ENCODE assay signal across 9 cellular contexts in the genomic region with DNA sequence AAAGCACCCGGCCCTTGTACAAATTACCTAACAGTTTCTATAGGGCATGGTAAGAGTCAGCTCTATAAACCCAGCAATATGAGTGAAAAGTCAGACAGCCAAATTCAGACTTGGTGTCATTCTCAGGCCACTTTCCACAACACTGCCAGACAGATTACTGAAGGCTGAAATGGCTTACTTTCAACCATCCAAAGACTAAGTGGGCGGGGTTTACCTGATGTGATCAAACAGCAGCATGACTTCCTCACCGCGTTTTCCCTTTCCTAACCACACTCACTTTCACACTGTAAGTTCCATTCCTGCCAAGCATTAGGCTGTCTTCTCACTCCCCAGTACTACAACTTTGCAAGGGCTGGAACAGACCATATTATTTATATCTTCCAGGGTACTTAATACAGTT.
DNase-seq lines count a peak whose midpoint lies in the region; ATAC-seq and TF ChIP-seq lines count a peak whose summit lies in the region.
"Had no signal": no experiment of that assay in that cellular context is flagged by ENCODE, and none has a peak within 500 bp of the region (broad histone marks: within the 10 kb centered on the region; RNA-seq: fewer than 3 reads in every experiment).

No MANE protein-coding gene starts in this region.

- H3K36me3 ChIP-seq in H7 (replicated peaks; ENCODE audit: control insufficient read depth, insufficient read depth, low read length) (no peaks in the 10 kb centered on the region), mucosa of descending colon (ENCODE audit: low read depth) (no peaks in the 10 kb centered on the region), upper lobe of right lung (no peaks in the 10 kb centered on the region), BE2C (no peaks in the 10 kb centered on the region)

- H3K9me3 ChIP-seq in mucosa of descending colon (no peaks in the 10 kb centered on the region), upper lobe of right lung (no peaks in the 10 kb centered on the region), BE2C (no peaks in the 10 kb centered on the region)

- H3K4me1 ChIP-seq in mucosa of descending colon (ENCODE audit: low read depth) (no peaks in the 10 kb centered on the region), upper lobe of right lung (no peaks in the 10 kb centered on the region), BE2C (no peaks in the 10 kb centered on the region)

- H3K27me3 ChIP-seq in H7 (ENCODE audit: control insufficient read depth, insufficient read depth, low read length) (no peaks in the 10 kb centered on the region), upper lobe of right lung (no peaks in the 10 kb centered on the region), BE2C (no peaks in the 10 kb centered on the region)

- TF ChIP-seq CTCF in mucosa of descending colon (IDR thresholded peaks at IDR 0.05) (no peak), upper lobe of right lung (IDR thresholded peaks at IDR 0.05) (no peak), BE2C (IDR thresholded peaks at IDR 0.05; ENCODE audit: low read depth, low read length) (no peak)

- H3K4me3 ChIP-seq in H7 (ENCODE audit: insufficient read depth, low read depth, low read length) (no peak overlapping the region), mucosa of descending colon (no peak overlapping the region), upper lobe of right lung (no peak overlapping the region), BE2C (ENCODE audit: low read depth, low read length) (no peak overlapping the region)

- ATAC-seq in GM18870 (IDR thresholded peaks at IDR 0.05; ENCODE audit: unreplicated experiment): peak; percentile 89
- peak; percentile 45 for ATAC-seq in mucosa of descending colon
- no peak for ATAC-seq in upper lobe of right lung

- DNase-seq in H7: peak; percentile 31
- DNase-seq in MV-4-11 (lab: John Stamatoyannopoulos, UW): peak; percentile 35
- no peak for DNase-seq in mucosa of descending colon
- no peak for DNase-seq in upper lobe of right lung
- no peak for DNase-seq in BE2C
- no peak for DNase-seq in C1 segment of cervical spinal cord (lab: John Stamatoyannopoulos, UW)
- DNase-seq: cerebellar nuclear complex, NCI-H1417 treated with DMSO at 0.1 percent for 48 hours had no signal

- H3K27ac ChIP-seq in upper lobe of right lung: no peak overlapping the region

- intact Hi-C loops in mucosa of descending colon (cut with DNase I, micrococcal nuclease): no loop called here
- intact Hi-C loops in upper lobe of right lung (cut with DNase I): no loop called here

Comparison
In these comparisons a context has a peak if more than half of its experiments do, and no peak if none do; other contexts are left out.
1. DNase-seq: peak in H7 (single experiment) and MV-4-11 (single experiment); none in mucosa of descending colon (0 of 3), upper lobe of right lung (single experiment), BE2C (single experiment) and C1 segment of cervical spinal cord (0 of 14).